ENCODE assay signal across 1 cellular context in genomic region chr3:45938858-45939257, GRCh38.
TF ChIP-seq lines count a peak whose summit lies in the region.

No MANE protein-coding gene starts in this region.

TF ChIP-seq in H1, 55 proteins besides CTCF, POLR2A, EP300 and RAD21:
- TF ChIP-seq GTF2F1 (IDR thresholded peaks at IDR 0.05; ENCODE audit: borderline replicate concordance, low read depth, low read length), result no peak
- no peak for TF ChIP-seq TBP (IDR thresholded peaks at IDR 0.05; ENCODE audit: low read depth, low read length)
- TF ChIP-seq RFX5 (IDR thresholded peaks at IDR 0.05; ENCODE audit: borderline replicate concordance, low read depth, low read length), result no peak
- TF ChIP-seq E2F6 (IDR thresholded peaks at IDR 0.05), result 0 out of 2 replicates have a peak, but pooled peaks have one; percentile 21
- TF ChIP-seq MAX (IDR thresholded peaks at IDR 0.05), result peak; percentile 82
- TF ChIP-seq YY1 (IDR thresholded peaks at IDR 0.05; ENCODE audit: low read depth, low read length), result 0 out of 2 replicates have a peak, but pooled peaks have one; percentile 10
TF ChIP-seq in H1: peak in this region for 3.
